1 cellular context compared by ENCODE assay signal in the genomic region with DNA sequence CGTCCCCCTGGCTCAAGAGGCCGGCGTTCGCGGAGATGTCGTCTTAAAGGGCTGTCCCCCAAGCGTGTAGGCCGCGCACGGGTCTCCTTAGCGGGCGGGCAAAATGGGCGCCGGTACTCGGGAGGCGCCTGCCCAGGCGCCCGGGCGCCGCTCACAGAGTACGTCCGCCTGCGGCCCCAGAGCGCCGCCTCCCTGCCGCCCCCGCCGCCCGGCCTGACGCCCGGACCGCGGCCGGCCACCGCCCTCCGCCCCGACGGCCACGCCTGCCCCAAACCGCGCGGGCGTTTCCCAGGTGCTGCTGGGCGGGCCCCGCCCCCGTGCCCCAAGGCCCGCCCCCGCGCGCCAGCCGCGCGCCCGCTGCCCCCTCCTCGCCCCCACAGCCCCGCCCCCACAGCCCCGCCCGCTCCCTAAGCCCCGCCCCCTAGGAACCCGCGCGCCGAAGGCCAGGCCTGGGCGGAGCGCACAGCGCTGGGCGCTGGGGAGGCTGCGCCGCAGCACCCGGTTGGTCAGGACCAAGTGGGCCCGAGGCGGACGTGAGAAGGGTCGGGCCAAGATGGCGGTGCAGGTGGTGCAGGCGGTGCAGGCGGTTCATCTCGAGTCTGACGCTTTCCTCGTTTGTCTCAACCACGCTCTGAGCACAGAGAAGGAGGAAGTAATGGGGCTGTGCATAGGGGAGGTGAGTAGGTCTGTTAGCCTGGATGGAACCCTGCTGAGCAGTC.
TF ChIP-seq lines count a peak whose summit lies in the region.

A gene (plus strand): TSS at position 534 of the 719 bp plus-strand sequence. CDS start 20 bp downstream, at position 554.
A gene with protein sequence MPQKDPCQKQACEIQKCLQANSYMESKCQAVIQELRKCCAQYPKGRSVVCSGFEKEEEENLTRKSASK (minus strand): TSS at position 162 of the 719 bp plus-strand sequence. CDS start 7,113 bp downstream, outside the sequence.
A gene with protein sequence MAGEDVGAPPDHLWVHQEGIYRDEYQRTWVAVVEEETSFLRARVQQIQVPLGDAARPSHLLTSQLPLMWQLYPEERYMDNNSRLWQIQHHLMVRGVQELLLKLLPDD (minus strand): TSS at position 162 of the 719 bp plus-strand sequence. CDS start 5,126 bp downstream, outside the sequence.

TF ChIP-seq in SK-N-SH, 30 proteins besides CTCF, POLR2A, EP300 and RAD21 (continued from another document):
- TF ChIP-seq, protein P1, sequence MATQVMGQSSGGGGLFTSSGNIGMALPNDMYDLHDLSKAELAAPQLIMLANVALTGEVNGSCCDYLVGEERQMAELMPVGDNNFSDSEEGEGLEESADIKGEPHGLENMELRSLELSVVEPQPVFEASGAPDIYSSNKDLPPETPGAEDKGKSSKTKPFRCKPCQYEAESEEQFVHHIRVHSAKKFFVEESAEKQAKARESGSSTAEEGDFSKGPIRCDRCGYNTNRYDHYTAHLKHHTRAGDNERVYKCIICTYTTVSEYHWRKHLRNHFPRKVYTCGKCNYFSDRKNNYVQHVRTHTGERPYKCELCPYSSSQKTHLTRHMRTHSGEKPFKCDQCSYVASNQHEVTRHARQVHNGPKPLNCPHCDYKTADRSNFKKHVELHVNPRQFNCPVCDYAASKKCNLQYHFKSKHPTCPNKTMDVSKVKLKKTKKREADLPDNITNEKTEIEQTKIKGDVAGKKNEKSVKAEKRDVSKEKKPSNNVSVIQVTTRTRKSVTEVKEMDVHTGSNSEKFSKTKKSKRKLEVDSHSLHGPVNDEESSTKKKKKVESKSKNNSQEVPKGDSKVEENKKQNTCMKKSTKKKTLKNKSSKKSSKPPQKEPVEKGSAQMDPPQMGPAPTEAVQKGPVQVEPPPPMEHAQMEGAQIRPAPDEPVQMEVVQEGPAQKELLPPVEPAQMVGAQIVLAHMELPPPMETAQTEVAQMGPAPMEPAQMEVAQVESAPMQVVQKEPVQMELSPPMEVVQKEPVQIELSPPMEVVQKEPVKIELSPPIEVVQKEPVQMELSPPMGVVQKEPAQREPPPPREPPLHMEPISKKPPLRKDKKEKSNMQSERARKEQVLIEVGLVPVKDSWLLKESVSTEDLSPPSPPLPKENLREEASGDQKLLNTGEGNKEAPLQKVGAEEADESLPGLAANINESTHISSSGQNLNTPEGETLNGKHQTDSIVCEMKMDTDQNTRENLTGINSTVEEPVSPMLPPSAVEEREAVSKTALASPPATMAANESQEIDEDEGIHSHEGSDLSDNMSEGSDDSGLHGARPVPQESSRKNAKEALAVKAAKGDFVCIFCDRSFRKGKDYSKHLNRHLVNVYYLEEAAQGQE (IDR thresholded peaks at IDR 0.05; ENCODE audit: low read depth, low read length): no peak
- peak; percentile 57 for TF ChIP-seq NRF1 (IDR thresholded peaks at IDR 0.05; ENCODE audit: low read depth, low read length)
- TF ChIP-seq TEAD4 (IDR thresholded peaks at IDR 0.05; ENCODE audit: borderline replicate concordance, insufficient read depth): no peak
- TF ChIP-seq, protein P2, sequence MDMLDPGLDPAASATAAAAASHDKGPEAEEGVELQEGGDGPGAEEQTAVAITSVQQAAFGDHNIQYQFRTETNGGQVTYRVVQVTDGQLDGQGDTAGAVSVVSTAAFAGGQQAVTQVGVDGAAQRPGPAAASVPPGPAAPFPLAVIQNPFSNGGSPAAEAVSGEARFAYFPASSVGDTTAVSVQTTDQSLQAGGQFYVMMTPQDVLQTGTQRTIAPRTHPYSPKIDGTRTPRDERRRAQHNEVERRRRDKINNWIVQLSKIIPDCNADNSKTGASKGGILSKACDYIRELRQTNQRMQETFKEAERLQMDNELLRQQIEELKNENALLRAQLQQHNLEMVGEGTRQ (IDR thresholded peaks at IDR 0.05; ENCODE audit: borderline replicate concordance, low read depth, low read length): no peak
- TF ChIP-seq, protein P3, sequence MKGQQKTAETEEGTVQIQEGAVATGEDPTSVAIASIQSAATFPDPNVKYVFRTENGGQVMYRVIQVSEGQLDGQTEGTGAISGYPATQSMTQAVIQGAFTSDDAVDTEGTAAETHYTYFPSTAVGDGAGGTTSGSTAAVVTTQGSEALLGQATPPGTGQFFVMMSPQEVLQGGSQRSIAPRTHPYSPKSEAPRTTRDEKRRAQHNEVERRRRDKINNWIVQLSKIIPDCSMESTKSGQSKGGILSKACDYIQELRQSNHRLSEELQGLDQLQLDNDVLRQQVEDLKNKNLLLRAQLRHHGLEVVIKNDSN (IDR thresholded peaks at IDR 0.05; ENCODE audit: borderline replicate concordance, low read depth): no peak
- TF ChIP-seq JUND (IDR thresholded peaks at IDR 0.05): no peak
- no peak for TF ChIP-seq RCOR1 (IDR thresholded peaks at IDR 0.05; ENCODE audit: low read length)
- no peak for TF ChIP-seq FOXM1 (IDR thresholded peaks at IDR 0.05; ENCODE audit: low read depth)
- TF ChIP-seq, protein P4, sequence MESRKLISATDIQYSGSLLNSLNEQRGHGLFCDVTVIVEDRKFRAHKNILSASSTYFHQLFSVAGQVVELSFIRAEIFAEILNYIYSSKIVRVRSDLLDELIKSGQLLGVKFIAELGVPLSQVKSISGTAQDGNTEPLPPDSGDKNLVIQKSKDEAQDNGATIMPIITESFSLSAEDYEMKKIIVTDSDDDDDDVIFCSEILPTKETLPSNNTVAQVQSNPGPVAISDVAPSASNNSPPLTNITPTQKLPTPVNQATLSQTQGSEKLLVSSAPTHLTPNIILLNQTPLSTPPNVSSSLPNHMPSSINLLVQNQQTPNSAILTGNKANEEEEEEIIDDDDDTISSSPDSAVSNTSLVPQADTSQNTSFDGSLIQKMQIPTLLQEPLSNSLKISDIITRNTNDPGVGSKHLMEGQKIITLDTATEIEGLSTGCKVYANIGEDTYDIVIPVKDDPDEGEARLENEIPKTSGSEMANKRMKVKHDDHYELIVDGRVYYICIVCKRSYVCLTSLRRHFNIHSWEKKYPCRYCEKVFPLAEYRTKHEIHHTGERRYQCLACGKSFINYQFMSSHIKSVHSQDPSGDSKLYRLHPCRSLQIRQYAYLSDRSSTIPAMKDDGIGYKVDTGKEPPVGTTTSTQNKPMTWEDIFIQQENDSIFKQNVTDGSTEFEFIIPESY (IDR thresholded peaks at IDR 0.05; ENCODE audit: borderline replicate concordance, low read depth): no peak
- no peak for TF ChIP-seq RFX5 (IDR thresholded peaks at IDR 0.05; ENCODE audit: low read length)
- no peak for TF ChIP-seq RXRA (IDR thresholded peaks at IDR 0.05; ENCODE audit: borderline replicate concordance, low read depth)
- TF ChIP-seq MEF2A (IDR thresholded peaks at IDR 0.05; ENCODE audit: borderline replicate concordance, low read depth): no peak
- TF ChIP-seq TAF1 (IDR thresholded peaks at IDR 0.05; ENCODE audit: borderline replicate concordance, low read depth, low read length): peak; percentile 87
- TF ChIP-seq SIN3A (IDR thresholded peaks at IDR 0.05; ENCODE audit: borderline replicate concordance, low read depth, low read length): no peak
- TF ChIP-seq CHD2 (IDR thresholded peaks at IDR 0.05; ENCODE audit: low read length, partially characterized antibody): no peak
- TF ChIP-seq, protein P5, sequence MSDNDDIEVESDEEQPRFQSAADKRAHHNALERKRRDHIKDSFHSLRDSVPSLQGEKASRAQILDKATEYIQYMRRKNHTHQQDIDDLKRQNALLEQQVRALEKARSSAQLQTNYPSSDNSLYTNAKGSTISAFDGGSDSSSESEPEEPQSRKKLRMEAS (IDR thresholded peaks at IDR 0.05; ENCODE audit: low read depth): peak; percentile 70; the same call in 1 of the 2 replicates
- TF ChIP-seq TCF12 (IDR thresholded peaks at IDR 0.05): no peak
- TF ChIP-seq, protein P6, sequence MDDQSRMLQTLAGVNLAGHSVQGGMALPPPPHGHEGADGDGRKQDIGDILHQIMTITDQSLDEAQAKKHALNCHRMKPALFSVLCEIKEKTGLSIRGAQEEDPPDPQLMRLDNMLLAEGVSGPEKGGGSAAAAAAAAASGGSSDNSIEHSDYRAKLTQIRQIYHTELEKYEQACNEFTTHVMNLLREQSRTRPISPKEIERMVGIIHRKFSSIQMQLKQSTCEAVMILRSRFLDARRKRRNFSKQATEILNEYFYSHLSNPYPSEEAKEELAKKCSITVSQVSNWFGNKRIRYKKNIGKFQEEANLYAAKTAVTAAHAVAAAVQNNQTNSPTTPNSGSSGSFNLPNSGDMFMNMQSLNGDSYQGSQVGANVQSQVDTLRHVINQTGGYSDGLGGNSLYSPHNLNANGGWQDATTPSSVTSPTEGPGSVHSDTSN (IDR thresholded peaks at IDR 0.05): no peak
- TF ChIP-seq ELF1 (IDR thresholded peaks at IDR 0.05): no peak
- no peak for TF ChIP-seq NFIC (IDR thresholded peaks at IDR 0.05; ENCODE audit: borderline replicate concordance)
- peak; percentile 44; the same call in 1 of the 2 replicates for TF ChIP-seq MXI1 (IDR thresholded peaks at IDR 0.05; ENCODE audit: low read depth, low read length)
TF ChIP-seq in SK-N-SH: peak in this region for 6.
